20 cellular contexts compared by ENCODE assay signal in genomic region chr16:24346734-24347133, GRCh38.
"Had no signal": no experiment of that assay in that cellular context is flagged by ENCODE, and none has a peak within 500 bp of the region (broad histone marks: within the 10 kb centered on the region; RNA-seq: fewer than 3 reads in every experiment).

No MANE protein-coding gene starts in this region.

- H3K27me3 ChIP-seq: ovary, vagina had no signal

- H3K36me3 ChIP-seq: ovary, vagina had no signal

- DNase-seq: activated CD4-positive, alpha-beta T cell treated with anti-CD3 and anti-CD28 coated beads for 48 hours; activated CD4-positive, CD25-positive, alpha-beta regulatory T cell; activated CD8-positive, alpha-beta T cell treated with anti-CD3 and anti-CD28 coated beads for 36 hours; activated naive CD4-positive, alpha-beta T cell; activated T-cell treated with anti-CD3 and anti-CD28 coated beads, Interleukin-2, amount 50 U/mL, for 1 hour; anterior cingulate cortex; caudate nucleus; erythroblast; foreskin melanocyte; left ventricle myocardium superior; mucosa of descending colon; naive B cell; ovary; psoas muscle; right cardiac atrium; stimulated activated CD4-positive, alpha-beta T cell treated with anti-CD3 and anti-CD28 coated beads, Interleukin-2, amount 100 ng/mL, for 24 hours; stimulated activated naive CD4-positive, alpha-beta T cell treated with Interleukin-2 at 50 U/mL for 16 hours; trophoblast cell had no signal

- H3K27ac ChIP-seq: ovary, psoas muscle, vagina had no signal

- ATAC-seq: activated CD8-positive, alpha-beta T cell treated with anti-CD3 and anti-CD28 coated beads for 36 hours; activated T-helper 17 cell treated with anti-CD3 and anti-CD28 coated beads, Interleukin-2, amount 50 U/mL, for 72 hours; left ventricle myocardium superior; mucosa of descending colon; psoas muscle; right cardiac atrium had no signal

- H3K9me3 ChIP-seq: mucosa of descending colon, ovary, psoas muscle, vagina had no signal

- H3K4me3 ChIP-seq: mucosa of descending colon, ovary, psoas muscle, vagina had no signal

- H3K4me1 ChIP-seq: psoas muscle, vagina had no signal
